14 cellular contexts compared by ENCODE assay signal in genomic region chr17:55416470-55417052, GRCh38. TPM values are rescaled to one million over a fixed set of nuclear protein-coding genes. Genes with fewer than 3 reads are reported as not detected.
DNase-seq lines count a peak whose midpoint lies in the region; ATAC-seq and TF ChIP-seq lines count a peak whose summit lies in the region.
"Had no signal": no experiment of that assay in that cellular context is flagged by ENCODE, and none has a peak within 500 bp of the region (broad histone marks: within the 10 kb centered on the region; RNA-seq: fewer than 3 reads in every experiment).

No MANE protein-coding gene starts in this region.

- no peak overlapping the region for H2AFZ ChIP-seq in mammary epithelial cell (ENCODE audit: low read depth, low read length)

- H3K79me2 ChIP-seq in mammary epithelial cell (ENCODE audit: insufficient read depth, low read length): peaks cover 24% of the 10 kb centered on the region

- H3K27ac Mint-ChIP-seq in MCF 10A (ENCODE audit: low read depth, unreplicated experiment): no peak overlapping the region
- peak overlapping the region; percentile 8 for H3K27ac Mint-ChIP-seq in activated naive CD8-positive, alpha-beta T cell treated with anti-CD3 and anti-CD28 coated beads, Interleukin-2, amount 50 U/mL, for 24 hours

- H3K9ac ChIP-seq in mammary epithelial cell (ENCODE audit: insufficient read depth, low read length): no peak overlapping the region
- H3K9ac ChIP-seq in subcutaneous abdominal adipose tissue (ENCODE audit: low read length in 5 of 5): peak overlapping the region in 2 of 5 donors; percentile 17 to 42

- H3K4me2 ChIP-seq in mammary epithelial cell (ENCODE audit: insufficient read depth, low read depth, low read length): no peak overlapping the region

- H3K4me3 ChIP-seq in mammary epithelial cell (replicated peaks in 1 of 3; ENCODE audit: insufficient read depth in 1 of 3, low read depth in 2 of 3, low read length in 3 of 3) (no peak overlapping the region), subcutaneous abdominal adipose tissue (ENCODE audit: low read depth in 1 of 5, low read length in 5 of 5) (no peak overlapping the region)

- DNase-seq in MCF 10A (ENCODE audit: unreplicated experiment): peak; percentile 39
- no peak for DNase-seq in mammary epithelial cell
- no peak for DNase-seq in activated naive CD8-positive, alpha-beta T cell treated with anti-CD3 and anti-CD28 coated beads, Interleukin-2, amount 50 U/mL, for 24 hours
- DNase-seq in iris pigment epithelial cell (ENCODE audit: low read depth): peak; percentile 86
- DNase-seq in A172 (ENCODE audit: low spot score): no peak
- DNase-seq: activated naive CD4-positive, alpha-beta T cell; AML-193; NCI-H2171; stimulated activated naive CD4-positive, alpha-beta T cell; WERI-Rb-1 had no signal

- POLR2A ChIA-PET in MCF 10A (lab: Yijun Ruan, JAX): interaction anchor here (1.7 kb wide), 1 partner anchor 17 kb away, joined by 4 read pairs; no protein-coding TSS in a partner anchor

- ATAC-seq in activated naive CD8-positive, alpha-beta T cell treated with anti-CD3 and anti-CD28 coated beads, Interleukin-2, amount 50 U/mL, for 24 hours: no peak
- no peak for ATAC-seq in GM21576 (IDR thresholded peaks at IDR 0.05; ENCODE audit: unreplicated experiment)
- no peak for ATAC-seq in GM21723 (IDR thresholded peaks at IDR 0.05; ENCODE audit: unreplicated experiment)
- ATAC-seq: Panc1 had no signal

- no peaks in the 10 kb centered on the region for H3K27me3 Mint-ChIP-seq in MCF 10A (ENCODE audit: insufficient read depth, unreplicated experiment)
- no peaks in the 10 kb centered on the region for H3K27me3 Mint-ChIP-seq in activated naive CD8-positive, alpha-beta T cell treated with anti-CD3 and anti-CD28 coated beads, Interleukin-2, amount 50 U/mL, for 24 hours

- peaks cover 6% of the 10 kb centered on the region for H3K4me1 Mint-ChIP-seq in MCF 10A (ENCODE audit: insufficient read depth, unreplicated experiment)
- peaks cover 64% of the 10 kb centered on the region for H3K4me1 Mint-ChIP-seq in activated naive CD8-positive, alpha-beta T cell treated with anti-CD3 and anti-CD28 coated beads, Interleukin-2, amount 50 U/mL, for 24 hours

- dilution Hi-C loops in mammary epithelial cell (cut with HindIII; ENCODE audit: low sequenced_read_pairs): no loop called here

- H3K27me3 ChIP-seq in mammary epithelial cell (ENCODE audit: insufficient read depth, low read length) (no peaks in the 10 kb centered on the region), subcutaneous abdominal adipose tissue (ENCODE audit: control insufficient read depth in 5 of 5, insufficient read depth in 4 of 5, low read length in 5 of 5) (no peaks in the 10 kb centered on the region)

- H3K9me3 ChIP-seq in mammary epithelial cell (replicated peaks; ENCODE audit: insufficient read depth, low read length): no peaks in the 10 kb centered on the region
- no peaks in the 10 kb centered on the region for H3K9me3 ChIP-seq in subcutaneous abdominal adipose tissue (ENCODE audit: control insufficient read depth in 5 of 5, low read length in 5 of 5)

- H3K4me3 Mint-ChIP-seq in MCF 10A (ENCODE audit: unreplicated experiment): no peak overlapping the region
- no peak overlapping the region for H3K4me3 Mint-ChIP-seq in activated naive CD8-positive, alpha-beta T cell treated with anti-CD3 and anti-CD28 coated beads, Interleukin-2, amount 50 U/mL, for 24 hours

- BruUV-seq in MCF 10A (replicated peaks; lab: Mats Ljungman, UMichigan): no TSS peak
- BruUV-seq in mammary epithelial cell (replicated peaks; lab: Mats Ljungman, UMichigan): no TSS peak

- H3K36me3 Mint-ChIP-seq in MCF 10A (ENCODE audit: insufficient read depth, unreplicated experiment): no peaks in the 10 kb centered on the region
- peaks cover 38% of the 10 kb centered on the region for H3K36me3 Mint-ChIP-seq in activated naive CD8-positive, alpha-beta T cell treated with anti-CD3 and anti-CD28 coated beads, Interleukin-2, amount 50 U/mL, for 24 hours (ENCODE audit: low read depth)

- H4K20me1 ChIP-seq in mammary epithelial cell (ENCODE audit: insufficient read depth, low read length): no peaks in the 10 kb centered on the region

- intact Hi-C loops in MCF 10A (cut with micrococcal nuclease): no loop called here
- intact Hi-C loops in mammary epithelial cell (cut with micrococcal nuclease): no loop called here

- peaks cover 6% of the 10 kb centered on the region for H3K9me3 Mint-ChIP-seq in MCF 10A (ENCODE audit: unreplicated experiment)
- no peaks in the 10 kb centered on the region for H3K9me3 Mint-ChIP-seq in activated naive CD8-positive, alpha-beta T cell treated with anti-CD3 and anti-CD28 coated beads, Interleukin-2, amount 50 U/mL, for 24 hours

- WGBS in mammary epithelial cell (ENCODE audit: low coverage, missing lambda C conversion rate): 76% methylated on average over 4 of the region's 4 CpGs

- in situ Hi-C loops in mammary epithelial cell (cut with MboI; ENCODE audit: low sequenced_read_pairs in 2 of 2): no loop called here

- CTCF ChIA-PET in MCF 10A (lab: Yijun Ruan, JAX) (interaction anchor here (0.8 to 1.5 kb wide), 3 partner anchors 22 to 60 kb away, joined by 3 to 4 read pairs (median 3); no protein-coding TSS in a partner anchor), mammary epithelial cell (lab: Charles Lee; ENCODE audit: low non-redundant PET) (no interaction called here)

- no peak for TF ChIP-seq CTCF in MCF 10A (IDR thresholded peaks at IDR 0.05; ENCODE audit: unreplicated experiment)
- TF ChIP-seq CTCF in mammary epithelial cell (conservative IDR thresholded peaks at IDR 0.05 in 1 of 2, IDR thresholded peaks at IDR 0.05 in 1 of 2; ENCODE audit: extremely low read depth in 1 of 2, insufficient read depth in 1 of 2, low read depth in 1 of 2, low read length in 2 of 2): no peak

- peaks cover 3% of the 10 kb centered on the region for H3K36me3 ChIP-seq in mammary epithelial cell (ENCODE audit: insufficient read depth, low read length)
- H3K36me3 ChIP-seq in subcutaneous abdominal adipose tissue (ENCODE audit: control insufficient read depth in 5 of 5, insufficient read depth in 5 of 5, low read length in 5 of 5): peaks cover 5 to 26% (median 18%) of the 10 kb centered on the region in 5 donors

- H3K4me1 ChIP-seq in mammary epithelial cell (ENCODE audit: insufficient read depth, low read length): peaks cover 10% of the 10 kb centered on the region
- peaks cover 2 to 69% (median 58%) of the 10 kb centered on the region in 5 donors for H3K4me1 ChIP-seq in subcutaneous abdominal adipose tissue (ENCODE audit: control insufficient read depth in 5 of 5, insufficient read depth in 5 of 5, low read length in 5 of 5)

- H3K27ac ChIP-seq in mammary epithelial cell (ENCODE audit: insufficient read depth, low read depth, low read length) (no peak overlapping the region), subcutaneous abdominal adipose tissue (ENCODE audit: low read depth, low read length) (peak overlapping the region; percentile 97)
- H3K27ac ChIP-seq: WERI-Rb-1 had no signal

RNA-seq across cellular contexts. Expression of gene MMD, which starts 5.1 kb away (rescaled TPM):
- total RNA-seq in MCF 10A (2022) (4.5 and 5.9 TPM in 2 replicates), mammary epithelial cell (1 to 10 TPM; 7.8 to 9.0 TPM)
- 4.3 TPM for polyA plus RNA-seq in mammary epithelial cell
- 1.9 TPM for polyA minus RNA-seq in mammary epithelial cell
- total RNA-seq in A172 (2014; rRNA removed; shearing (Covaris generic)): 7.6 and 14.0 TPM in 2 replicates

Comparison
In these comparisons a context has a peak if more than half of its experiments do, and no peak if none do; other contexts are left out.
1. DNase-seq: peak in MCF 10A (single experiment) and iris pigment epithelial cell (single experiment); none in mammary epithelial cell (single experiment), activated naive CD8-positive, alpha-beta T cell treated with anti-CD3 and anti-CD28 coated beads, Interleukin-2, amount 50 U/mL, for 24 hours (single experiment) and A172 (single experiment).